9 cellular contexts compared by ENCODE assay signal in the genomic region with DNA sequence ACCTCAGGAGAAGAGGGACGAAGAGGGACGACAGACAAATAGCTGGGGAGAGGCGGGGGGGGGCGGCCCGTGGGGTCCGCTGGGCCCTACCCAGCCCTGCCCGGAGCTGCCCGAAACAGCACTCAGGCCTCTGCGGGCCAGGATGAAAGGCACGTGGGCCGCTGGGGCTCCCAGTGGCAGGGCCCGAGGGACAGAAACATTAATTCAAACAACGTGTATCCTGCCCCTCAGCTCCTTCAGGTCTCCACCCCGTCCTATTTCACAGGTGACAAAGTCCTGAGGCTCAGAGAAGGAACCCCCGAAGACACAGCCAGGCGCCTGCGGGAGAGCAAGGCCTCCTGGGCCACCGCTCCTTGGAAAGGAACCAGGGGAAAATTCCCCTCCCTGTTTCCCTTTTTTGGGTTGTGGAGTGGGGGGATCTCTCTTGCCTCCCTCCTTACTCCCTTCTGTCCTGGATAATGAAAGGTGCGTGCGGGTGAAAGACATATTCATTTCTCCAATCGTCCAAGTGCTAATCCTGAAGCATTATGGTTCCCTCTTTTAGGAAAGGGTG.
DNase-seq lines count a peak whose midpoint lies in the region; ATAC-seq, FAIRE-seq and TF ChIP-seq lines count a peak whose summit lies in the region.
"Had no signal": no experiment of that assay in that cellular context is flagged by ENCODE, and none has a peak within 500 bp of the region (broad histone marks: within the 10 kb centered on the region; RNA-seq: fewer than 3 reads in every experiment).

No MANE protein-coding gene starts in this region.

- ATAC-seq in GM19324 (IDR thresholded peaks at IDR 0.05; ENCODE audit: low FRiP score, unreplicated experiment) (peak; percentile 36), HG03342 (IDR thresholded peaks at IDR 0.05; ENCODE audit: unreplicated experiment) (peak; percentile 33), GM21526 (IDR thresholded peaks at IDR 0.05; ENCODE audit: low FRiP score, unreplicated experiment) (no peak)

- intact Hi-C loops in sigmoid colon (cut with DNase I): loop anchor here (2.0 to 10.0 kb wide), 3 partner anchors 76 to 124 kb away; partner anchors contain the start of gene RNASET2

- TF ChIP-seq POLR2A in sigmoid colon (IDR thresholded peaks at IDR 0.05): no peak
- TF ChIP-seq POLR2A in GM12891 (IDR thresholded peaks at IDR 0.05; ENCODE audit: low read depth, low read length): no peak

- H3K27me3 ChIP-seq in esophagus (ENCODE audit: control insufficient read depth in 1 of 2, insufficient read depth in 2 of 2, low read length in 2 of 2) (peaks cover 0 to 6% of the 10 kb centered on the region in 2 donors), sigmoid colon (peaks cover 0 to 5% (median 0%) of the 10 kb centered on the region in 3 donors)

- H3K27ac ChIP-seq in esophagus (ENCODE audit: low read depth in 2 of 2, low read length in 1 of 2): no peak overlapping the region
- peak overlapping the region; percentile 33 to 72 (median 54) for H3K27ac ChIP-seq in sigmoid colon

- TF ChIP-seq EP300 in sigmoid colon (IDR thresholded peaks at IDR 0.05): no peak

- DNase-seq in sigmoid colon (no peak), NCI-H146 (lab: John Stamatoyannopoulos, UW) (no peak), GM12891 (ENCODE audit: insufficient read length, low spot score) (no peak), anterior cingulate cortex (lab: John Stamatoyannopoulos, UW) (no peak)
- DNase-seq: left cardiac atrium had no signal

- no peak for TF ChIP-seq CTCF in sigmoid colon (IDR thresholded peaks at IDR 0.05)

- H3K36me3 ChIP-seq in esophagus (ENCODE audit: control insufficient read depth in 2 of 2, insufficient read depth in 2 of 2, low read length in 1 of 2) (no peaks in the 10 kb centered on the region), sigmoid colon (no peaks in the 10 kb centered on the region)

- peak overlapping the region; percentile 33 to 47 for H3K4me3 ChIP-seq in esophagus (ENCODE audit: low read depth in 1 of 2, low read length in 2 of 2)
- H3K4me3 ChIP-seq in sigmoid colon: peak overlapping the region; percentile 53 to 75 (median 66)

- H3K9me3 ChIP-seq in esophagus (ENCODE audit: control insufficient read depth in 2 of 2, insufficient read depth in 1 of 2, low read depth in 1 of 2, low read length in 1 of 2): no peaks in the 10 kb centered on the region
- H3K9me3 ChIP-seq in sigmoid colon: no peaks in the 10 kb centered on the region

- FAIRE-seq in GM12891 (lab: Jason Lieb, UNC): no peak

- H3K4me1 ChIP-seq in esophagus (ENCODE audit: control insufficient read depth in 2 of 2, insufficient read depth in 2 of 2, low read length in 1 of 2): peaks cover 0 to 5% of the 10 kb centered on the region in 2 donors
- peaks cover 0 to 29% (median 19%) of the 10 kb centered on the region in 4 donors for H3K4me1 ChIP-seq in sigmoid colon

- WGBS in esophagus, 2 donors: 29 to 38% methylated on average over 17 to 21 of the region's 21 CpGs
- 29 to 30% methylated on average over 21 of the region's 21 CpGs for WGBS in sigmoid colon, 2 donors

TF ChIP-seq in GM12891, 5 proteins besides CTCF, POLR2A, EP300 and RAD21:
- TF ChIP-seq TAF1 (IDR thresholded peaks at IDR 0.05; ENCODE audit: low read depth, low read length) (no peak), POU2F2 (IDR thresholded peaks at IDR 0.05; ENCODE audit: low read depth, low read length) (no peak), PAX5 (IDR thresholded peaks at IDR 0.05; ENCODE audit: insufficient read depth, low read length, severe bottlenecking) (no peak), SPI1 (IDR thresholded peaks at IDR 0.05; ENCODE audit: low read depth, low read length) (no peak), POLR2AphosphoS5 (IDR thresholded peaks at IDR 0.05; ENCODE audit: low read depth, low read length) (no peak)

Comparison
In these comparisons a context has a peak if more than half of its experiments do, and no peak if none do; other contexts are left out.
1. H3K27ac ChIP-seq: peak in sigmoid colon (4 of 4); none in esophagus (0 of 2).